16 cellular contexts compared by ENCODE assay signal in the genomic region with DNA sequence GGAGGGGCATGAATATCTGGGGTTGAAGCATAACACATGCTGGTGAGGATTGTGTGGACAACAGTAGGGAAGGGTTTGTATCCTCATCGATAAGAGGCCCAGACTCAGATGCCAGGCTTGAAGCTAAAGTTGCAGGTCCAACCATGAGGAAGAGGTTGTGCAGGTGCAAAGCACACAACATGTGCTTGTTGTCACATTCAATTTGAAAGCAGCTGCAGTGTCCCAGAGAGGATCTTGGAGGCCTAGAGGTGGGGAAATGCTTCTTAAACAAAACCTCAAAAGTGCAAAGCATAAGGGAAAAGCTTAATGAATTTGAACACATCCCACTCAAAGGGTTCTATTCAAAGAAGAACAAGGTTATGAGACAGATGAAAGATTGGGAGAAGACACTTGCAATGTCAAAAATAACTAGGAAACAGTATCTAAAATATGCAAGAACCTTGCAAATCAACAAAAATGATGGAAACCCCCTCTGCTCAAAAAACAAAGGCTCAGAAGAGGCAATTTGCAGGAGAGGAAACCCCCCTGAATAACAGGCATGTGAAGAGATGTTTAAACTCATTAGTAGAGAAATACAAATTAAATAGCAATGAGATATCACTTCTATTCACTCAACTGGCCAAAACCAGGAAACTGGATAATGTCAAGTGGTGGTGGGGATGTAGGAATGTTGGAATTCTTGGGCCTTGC.
DNase-seq lines count a peak whose midpoint lies in the region; ATAC-seq and TF ChIP-seq lines count a peak whose summit lies in the region.
"Had no signal": no experiment of that assay in that cellular context is flagged by ENCODE, and none has a peak within 500 bp of the region (broad histone marks: within the 10 kb centered on the region; RNA-seq: fewer than 3 reads in every experiment).

No MANE protein-coding gene starts in this region.

- H3K27ac Mint-ChIP-seq in activated T-helper 17 cell treated with anti-CD3 and anti-CD28 coated beads, Interleukin-2, amount 50 U/mL, for 72 hours: no peak overlapping the region

- peak overlapping the region; percentile 97 for H3K27ac ChIP-seq in trophoblast cell (ENCODE audit: low read depth, low read length)
- H3K27ac ChIP-seq: foreskin keratinocyte, right lobe of liver had no signal

- no peak overlapping the region for H3K23ac ChIP-seq in trophoblast cell (ENCODE audit: low read length)

- peak overlapping the region; percentile 50 for H2AFZ ChIP-seq in trophoblast cell (ENCODE audit: insufficient read depth, low read length, poor library complexity)

- H3K4me1 ChIP-seq in trophoblast cell (ENCODE audit: control insufficient read depth in 1 of 2, insufficient read depth in 2 of 2, low read length in 2 of 2): peaks cover 20 to 24% of the 10 kb centered on the region in 2 experiments
- H3K4me1 ChIP-seq: BE2C had no signal

- peak overlapping the region; percentile 11 for H3K9ac ChIP-seq in trophoblast cell (ENCODE audit: low read length)

- H3K79me2 ChIP-seq in trophoblast cell (ENCODE audit: control insufficient read depth, insufficient read depth, low read length, poor library complexity): peaks cover 15% of the 10 kb centered on the region

- H3K4ac ChIP-seq in trophoblast cell (ENCODE audit: low read depth, low read length): peak overlapping the region; percentile 83

- H3K4me2 ChIP-seq in trophoblast cell (ENCODE audit: low read length): no peak overlapping the region

- H4K12ac ChIP-seq in trophoblast cell (ENCODE audit: low read depth, low read length): peak overlapping the region; percentile 40

- H3K9me3 ChIP-seq in trophoblast cell (ENCODE audit: insufficient read depth, low read depth, low read length): no peaks in the 10 kb centered on the region
- H3K9me3 ChIP-seq: BE2C, right lobe of liver had no signal

- peak overlapping the region; percentile 91 for H4K8ac ChIP-seq in trophoblast cell (ENCODE audit: low read depth, low read length)

- ATAC-seq in HG02759 (IDR thresholded peaks at IDR 0.05; ENCODE audit: unreplicated experiment): peak; percentile 41
- ATAC-seq in activated T-helper 17 cell treated with anti-CD3 and anti-CD28 coated beads, Interleukin-2, amount 50 U/mL, for 72 hours (replicated peaks): no peak
- no peak for ATAC-seq in HG02870 (IDR thresholded peaks at IDR 0.05; ENCODE audit: unreplicated experiment)
- ATAC-seq: right lobe of liver had no signal

- no peaks in the 10 kb centered on the region for H3K27me3 Mint-ChIP-seq in activated T-helper 17 cell treated with anti-CD3 and anti-CD28 coated beads, Interleukin-2, amount 50 U/mL, for 72 hours

- no peak for TF ChIP-seq CTCF in GM12865 (IDR thresholded peaks at IDR 0.05; ENCODE audit: insufficient read depth, low read depth, low read length, missing control alignments)

- H3K27me3 ChIP-seq in trophoblast cell (ENCODE audit: insufficient read depth, low read length): no peaks in the 10 kb centered on the region
- H3K27me3 ChIP-seq: BE2C, foreskin keratinocyte, right lobe of liver had no signal

- H3K14ac ChIP-seq in trophoblast cell (ENCODE audit: low read length): peak overlapping the region; percentile 91

- H3K4me3 Mint-ChIP-seq in activated T-helper 17 cell treated with anti-CD3 and anti-CD28 coated beads, Interleukin-2, amount 50 U/mL, for 72 hours: peak overlapping the region; percentile 47
- H3K4me3 Mint-ChIP-seq: activated naive CD4-positive, alpha-beta T cell treated with anti-CD3 and anti-CD28 coated beads for 36 hours had no signal

- peak overlapping the region; percentile 98 for H2AK5ac ChIP-seq in trophoblast cell (ENCODE audit: low read length)

- WGBS in trophoblast cell (ENCODE audit: extremely low coverage, insufficient coverage, insufficient read length): no CpG with 5 or more reads among the region's 1 CpG

- peaks cover 20% of the 10 kb centered on the region for H3K4me1 Mint-ChIP-seq in activated T-helper 17 cell treated with anti-CD3 and anti-CD28 coated beads, Interleukin-2, amount 50 U/mL, for 72 hours

- no peaks in the 10 kb centered on the region for H3K36me3 ChIP-seq in trophoblast cell (ENCODE audit: control insufficient read depth in 1 of 2, insufficient read depth in 2 of 2, low read length in 2 of 2)
- H3K36me3 ChIP-seq: BE2C, right lobe of liver had no signal

- peak; percentile 45 for DNase-seq in GM12865 (ENCODE audit: low read depth)
- DNase-seq in trophoblast cell: no peak
- DNase-seq in hippocampal formation (lab: John Stamatoyannopoulos, UW): no peak
- DNase-seq in activated naive CD4-positive, alpha-beta T cell treated with anti-CD3 and anti-CD28 coated beads, Interleukin-2, amount 50 U/mL, for 16 hours: no peak
- DNase-seq: BE2C; cortex of kidney; NCI-H1105 treated with DMSO at 0.1 percent for 48 hours; nucleus accumbens; right lobe of liver; stimulated activated CD4-positive, alpha-beta T cell treated with anti-CD3 and anti-CD28 coated beads, Interleukin-1b, Interleukin-23, amount 100 ng/mL, for 48 hours had no signal

- peaks cover 65% of the 10 kb centered on the region for H3K79me1 ChIP-seq in trophoblast cell (ENCODE audit: low read length)

- no peak overlapping the region for H3K4me3 ChIP-seq in GM12865 (ENCODE audit: low read depth, low read length)
- H3K4me3 ChIP-seq in trophoblast cell (ENCODE audit: low read depth, low read length): no peak overlapping the region
- H3K4me3 ChIP-seq: right lobe of liver had no signal

- H3K36me3 Mint-ChIP-seq in activated T-helper 17 cell treated with anti-CD3 and anti-CD28 coated beads, Interleukin-2, amount 50 U/mL, for 72 hours (ENCODE audit: low read depth): no peaks in the 10 kb centered on the region
- H3K36me3 Mint-ChIP-seq: IgD-negative memory B cell had no signal

- H2BK12ac ChIP-seq in trophoblast cell (ENCODE audit: low read length): peak overlapping the region; percentile 90

- peak overlapping the region; percentile 89 for H3K18ac ChIP-seq in trophoblast cell (ENCODE audit: low read length)

- peak overlapping the region; percentile 98 for H2BK5ac ChIP-seq in trophoblast cell (ENCODE audit: low read depth, low read length, poor library complexity)

- H2BK120ac ChIP-seq in trophoblast cell (ENCODE audit: insufficient read depth, low read length, poor library complexity): peak overlapping the region; percentile 100

- H4K91ac ChIP-seq in trophoblast cell (ENCODE audit: low read depth, low read length): peak overlapping the region; percentile 99

- H3K9me3 Mint-ChIP-seq in activated T-helper 17 cell treated with anti-CD3 and anti-CD28 coated beads, Interleukin-2, amount 50 U/mL, for 72 hours: no peaks in the 10 kb centered on the region
- H3K9me3 Mint-ChIP-seq: activated naive CD4-positive, alpha-beta T cell treated with anti-CD3 and anti-CD28 coated beads for 36 hours had no signal
